ENCODE assay signal across 19 cellular contexts in the genomic region with DNA sequence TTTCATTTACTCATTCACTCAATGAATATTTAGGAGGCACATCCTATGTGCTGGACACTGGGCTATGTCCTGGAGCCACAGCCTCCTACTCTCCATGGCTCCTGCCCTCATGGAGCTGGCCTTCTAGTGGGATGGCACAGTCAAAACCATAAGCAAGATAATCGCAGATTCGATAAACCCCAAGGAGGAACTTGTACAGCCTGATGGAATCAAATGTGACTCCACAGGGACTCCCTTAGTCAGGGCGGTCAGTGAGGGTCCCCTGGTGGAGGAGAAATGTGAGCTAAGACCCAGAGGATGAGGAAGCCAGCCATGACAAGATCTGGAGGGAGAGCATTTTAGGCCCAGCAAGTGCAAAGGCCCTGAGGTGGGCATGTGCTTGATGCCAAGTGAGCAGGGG.
DNase-seq lines count a peak whose midpoint lies in the region; ATAC-seq lines count a peak whose summit lies in the region.
"Had no signal": no experiment of that assay in that cellular context is flagged by ENCODE, and none has a peak within 500 bp of the region (broad histone marks: within the 10 kb centered on the region; RNA-seq: fewer than 3 reads in every experiment).

No MANE protein-coding gene starts in this region.

- no peaks in the 10 kb centered on the region for H3K9me3 ChIP-seq in right cardiac atrium (ENCODE audit: control insufficient read depth, low read length)
- H3K9me3 ChIP-seq: BLaER1 had no signal

- ATAC-seq in right cardiac atrium (no peak), sciatic nerve (no peak)
- ATAC-seq in activated T-helper 17 cell treated with anti-CD3 and anti-CD28 coated beads, Interleukin-2, amount 50 U/mL, for 72 hours (replicated peaks): no peak
- ATAC-seq: Panc1 had no signal

- DNase-seq in cardiac septum (ENCODE audit: low spot score) (peak; percentile 35), right cardiac atrium (no peak), sciatic nerve (ENCODE audit: low spot score) (peak; percentile 26), DMS114 treated with DMSO at 0.1 percent for 48 hours (lab: John Stamatoyannopoulos, UW; ENCODE audit: unreplicated experiment) (no peak), ureter (ENCODE audit: low spot score) (no peak)
- no peak for DNase-seq in activated CD4-positive, alpha-beta T cell treated with anti-CD3 and anti-CD28 coated beads, Interleukin-2, amount 10 ng/mL, durations not matched to agents 7 days and 5 days
- DNase-seq: CD4-positive, CD25-positive, alpha-beta regulatory T cell; GM23248; H9; HFFc6; KBM-7; NCI-H2029; NCI-H2227 treated with DMSO at 0.1 percent for 48 hours; NCI-H526 treated with DMSO at 0.1 percent for 48 hours; SHP77 treated with DMSO at 0.1 percent for 48 hours had no signal

- no peak overlapping the region for H3K4me3 Mint-ChIP-seq in activated T-helper 17 cell treated with anti-CD3 and anti-CD28 coated beads, Interleukin-2, amount 50 U/mL, for 72 hours
- H3K4me3 Mint-ChIP-seq in activated CD4-positive, alpha-beta T cell treated with anti-CD3 and anti-CD28 coated beads, Interleukin-2, amount 10 ng/mL, durations not matched to agents 7 days and 5 days: no peak overlapping the region
- H3K4me3 Mint-ChIP-seq: CD4-positive, CD25-positive, alpha-beta regulatory T cell; H9; HFFc6 had no signal

- no peaks in the 10 kb centered on the region for H3K27me3 Mint-ChIP-seq in activated T-helper 17 cell treated with anti-CD3 and anti-CD28 coated beads, Interleukin-2, amount 50 U/mL, for 72 hours
- H3K27me3 Mint-ChIP-seq in activated CD4-positive, alpha-beta T cell treated with anti-CD3 and anti-CD28 coated beads, Interleukin-2, amount 10 ng/mL, durations not matched to agents 7 days and 5 days: peaks cover under 1% of the 10 kb centered on the region
- H3K27me3 Mint-ChIP-seq: CD4-positive, CD25-positive, alpha-beta regulatory T cell had no signal

- H3K27ac ChIP-seq in right cardiac atrium (ENCODE audit: low read length): no peak overlapping the region
- H3K27ac ChIP-seq: BLaER1, GM23248, RWPE1 had no signal

- no peak overlapping the region for H3K4me3 ChIP-seq in right cardiac atrium (ENCODE audit: low read length)
- H3K4me3 ChIP-seq: BLaER1, GM23248 had no signal

- POLR2A ChIA-PET in activated CD4-positive, alpha-beta T cell treated with anti-CD3 and anti-CD28 coated beads, Interleukin-2, amount 10 ng/mL, durations not matched to agents 7 days and 5 days (lab: Charles Lee): no interaction called here

- H3K27ac Mint-ChIP-seq in activated T-helper 17 cell treated with anti-CD3 and anti-CD28 coated beads, Interleukin-2, amount 50 U/mL, for 72 hours: peak overlapping the region; percentile 31
- H3K27ac Mint-ChIP-seq in activated CD4-positive, alpha-beta T cell treated with anti-CD3 and anti-CD28 coated beads, Interleukin-2, amount 10 ng/mL, durations not matched to agents 7 days and 5 days: no peak overlapping the region
- H3K27ac Mint-ChIP-seq: CD4-positive, CD25-positive, alpha-beta regulatory T cell; H9; HFFc6 had no signal

- peaks cover 12% of the 10 kb centered on the region for H3K4me1 Mint-ChIP-seq in activated T-helper 17 cell treated with anti-CD3 and anti-CD28 coated beads, Interleukin-2, amount 50 U/mL, for 72 hours
- peaks cover 4% of the 10 kb centered on the region for H3K4me1 Mint-ChIP-seq in activated CD4-positive, alpha-beta T cell treated with anti-CD3 and anti-CD28 coated beads, Interleukin-2, amount 10 ng/mL, durations not matched to agents 7 days and 5 days

- intact Hi-C loops in cardiac septum (cut with DNase I): no loop called here
- intact Hi-C loops in right cardiac atrium (cut with DNase I): no loop called here
- intact Hi-C loops in sciatic nerve (cut with DNase I): no loop called here

- no peaks in the 10 kb centered on the region for H3K4me1 ChIP-seq in right cardiac atrium (ENCODE audit: control insufficient read depth, insufficient read depth, low read length)

- CTCF ChIA-PET in activated CD4-positive, alpha-beta T cell treated with anti-CD3 and anti-CD28 coated beads, Interleukin-2, amount 10 ng/mL, durations not matched to agents 7 days and 5 days (lab: Charles Lee): no interaction called here

- WGBS in right cardiac atrium: 79% methylated on average over 3 of the region's 3 CpGs

- H3K27me3 ChIP-seq in right cardiac atrium (ENCODE audit: control insufficient read depth, insufficient read depth): no peaks in the 10 kb centered on the region
- H3K27me3 ChIP-seq: BLaER1 had no signal

- H3K36me3 Mint-ChIP-seq in activated T-helper 17 cell treated with anti-CD3 and anti-CD28 coated beads, Interleukin-2, amount 50 U/mL, for 72 hours (ENCODE audit: low read depth): no peaks in the 10 kb centered on the region
- no peaks in the 10 kb centered on the region for H3K36me3 Mint-ChIP-seq in activated CD4-positive, alpha-beta T cell treated with anti-CD3 and anti-CD28 coated beads, Interleukin-2, amount 10 ng/mL, durations not matched to agents 7 days and 5 days (ENCODE audit: low read depth)
- H3K36me3 Mint-ChIP-seq: CD4-positive, CD25-positive, alpha-beta regulatory T cell had no signal

- H3K9me3 Mint-ChIP-seq in activated T-helper 17 cell treated with anti-CD3 and anti-CD28 coated beads, Interleukin-2, amount 50 U/mL, for 72 hours: no peaks in the 10 kb centered on the region
- no peaks in the 10 kb centered on the region for H3K9me3 Mint-ChIP-seq in activated CD4-positive, alpha-beta T cell treated with anti-CD3 and anti-CD28 coated beads, Interleukin-2, amount 10 ng/mL, durations not matched to agents 7 days and 5 days
- H3K9me3 Mint-ChIP-seq: H9, HFFc6 had no signal

Comparison
In these comparisons a context has a peak if more than half of its experiments do, and no peak if none do; other contexts are left out.
1. DNase-seq: peak in cardiac septum (single experiment) and sciatic nerve (single experiment); none in right cardiac atrium (0 of 3), activated CD4-positive, alpha-beta T cell treated with anti-CD3 and anti-CD28 coated beads, Interleukin-2, amount 10 ng/mL, durations not matched to agents 7 days and 5 days (single experiment), DMS114 treated with DMSO at 0.1 percent for 48 hours (single experiment) and ureter (single experiment).